In genomic region chr5:392431-392988, GRCh38 we compare ENCODE assay signal across 8 cellular contexts. TPM values are rescaled to one million over a fixed set of nuclear protein-coding genes. Genes with fewer than 3 reads are reported as not detected.
DNase-seq lines count a peak whose midpoint lies in the region; ATAC-seq lines count a peak whose summit lies in the region.

No MANE protein-coding gene starts in this region.

- H3K4me3 Mint-ChIP-seq in CD4-positive, alpha-beta memory T cell, result peak overlapping the region; percentile 67 to 83 (median 81)
- peak overlapping the region; percentile 73 for H3K4me3 Mint-ChIP-seq in activated CD4-positive, alpha-beta T cell treated with anti-CD3 and anti-CD28 coated beads for 36 hours

- H3K4me1 Mint-ChIP-seq in CD4-positive, alpha-beta memory T cell, result peaks cover 14 to 20% (median 17%) of the 10 kb centered on the region in 4 donors
- peaks cover 32% of the 10 kb centered on the region for H3K4me1 Mint-ChIP-seq in activated CD4-positive, alpha-beta T cell treated with anti-CD3 and anti-CD28 coated beads for 36 hours

- CTCF ChIA-PET in CD4-positive, alpha-beta memory T cell (lab: Charles Lee; ENCODE audit: partially characterized antibody), result interaction anchor here (1.0 to 1.1 kb wide), 2 partner anchors 54 to 204 kb away, joined by 3 read pairs; no protein-coding TSS in a partner anchor
- CTCF ChIA-PET in activated CD4-positive, alpha-beta T cell treated with anti-CD3 and anti-CD28 coated beads for 36 hours (lab: Charles Lee), result interaction anchor here (0.7 to 1.5 kb wide), 5 partner anchors 14 to 116 kb away, joined by 3 to 6 read pairs (median 4); no protein-coding TSS in a partner anchor

- POLR2A ChIA-PET in CD4-positive, alpha-beta memory T cell (lab: Charles Lee; ENCODE audit: partially characterized antibody), result interaction anchor here (0.8 to 1.5 kb wide), 2 partner anchors 81 to 121 kb away, joined by 3 to 4 read pairs; partner anchors contain the start of gene PDCD6
- POLR2A ChIA-PET in activated CD4-positive, alpha-beta T cell treated with anti-CD3 and anti-CD28 coated beads for 36 hours (lab: Charles Lee), result interaction anchor here (0.6 to 1.3 kb wide), 4 partner anchors 14 to 76 kb away, joined by 3 to 8 read pairs (median 6); no protein-coding TSS in a partner anchor

- peak; percentile 50 to 70 (median 57) for DNase-seq in CD4-positive, alpha-beta memory T cell
- DNase-seq in activated CD4-positive, alpha-beta T cell treated with anti-CD3 and anti-CD28 coated beads for 36 hours, result peak; percentile 95
- DNase-seq in effector memory CD4-positive, alpha-beta T cell, result peak; percentile 36 to 57 (median 54)
- DNase-seq in stimulated activated CD8-positive, alpha-beta memory T cell treated with anti-CD3 and anti-CD28 coated beads, Interleukin-12 subunit alpha, Interleukin-12 subunit beta, amount 100 ng/mL, for 24 hours (ENCODE audit: extremely low read depth), result peak; percentile 65
- DNase-seq in NCI-H526 (lab: John Stamatoyannopoulos, UW) (no peak), HAP-1 (ENCODE audit: low spot score in 2 of 2) (no peak)

- H3K9me3 Mint-ChIP-seq in CD4-positive, alpha-beta memory T cell, result no peaks in the 10 kb centered on the region
- no peaks in the 10 kb centered on the region for H3K9me3 Mint-ChIP-seq in activated CD4-positive, alpha-beta T cell treated with anti-CD3 and anti-CD28 coated beads for 36 hours (ENCODE audit: low read depth)

- no peaks in the 10 kb centered on the region for H3K27me3 Mint-ChIP-seq in CD4-positive, alpha-beta memory T cell
- H3K27me3 Mint-ChIP-seq in activated CD4-positive, alpha-beta T cell treated with anti-CD3 and anti-CD28 coated beads for 36 hours, result no peaks in the 10 kb centered on the region

- no peaks in the 10 kb centered on the region for H3K27me3 ChIP-seq in CD4-positive, alpha-beta memory T cell (ENCODE audit: insufficient read depth, low read length)
- no peaks in the 10 kb centered on the region for H3K27me3 ChIP-seq in effector memory CD4-positive, alpha-beta T cell (replicated peaks; ENCODE audit: control insufficient read depth, insufficient read depth, low read length, poor library complexity, severe bottlenecking)
- no peaks in the 10 kb centered on the region for H3K27me3 ChIP-seq in HAP-1 (ENCODE audit: low read depth)

- in situ Hi-C loops in HAP-1 (cut with MboI; ENCODE audit: low sequenced_read_pairs), result no loop called here

- peak overlapping the region; percentile 9 to 41 for H3K4me3 ChIP-seq in CD4-positive, alpha-beta memory T cell (ENCODE audit: low read length in 2 of 2)
- H3K4me3 ChIP-seq in effector memory CD4-positive, alpha-beta T cell (ENCODE audit: insufficient read depth, low read depth, low read length, poor library complexity, severe bottlenecking), result peak overlapping the region; percentile 32
- no peak overlapping the region for H3K4me3 ChIP-seq in HAP-1

- no peaks in the 10 kb centered on the region for H3K9me3 ChIP-seq in CD4-positive, alpha-beta memory T cell (ENCODE audit: control insufficient read depth in 1 of 2, low read length in 2 of 2)
- no peaks in the 10 kb centered on the region for H3K9me3 ChIP-seq in effector memory CD4-positive, alpha-beta T cell (ENCODE audit: control insufficient read depth, low read length)
- no peaks in the 10 kb centered on the region for H3K9me3 ChIP-seq in HAP-1

- ATAC-seq in GM19467 (IDR thresholded peaks at IDR 0.05; ENCODE audit: unreplicated experiment) (peak; percentile 90), HG03565 (IDR thresholded peaks at IDR 0.05; ENCODE audit: unreplicated experiment) (peak; percentile 71)
- ATAC-seq in activated CD4-positive, alpha-beta T cell treated with anti-CD3 and anti-CD28 coated beads for 36 hours, result peak; percentile 95

- peaks cover 11% of the 10 kb centered on the region for H3K4me1 ChIP-seq in CD4-positive, alpha-beta memory T cell (ENCODE audit: insufficient read depth, low read length)
- H3K4me1 ChIP-seq in effector memory CD4-positive, alpha-beta T cell (ENCODE audit: control insufficient read depth, insufficient read depth, low read length, poor library complexity, severe bottlenecking), result no peaks in the 10 kb centered on the region
- no peaks in the 10 kb centered on the region for H3K4me1 ChIP-seq in HAP-1

- H3K27ac ChIP-seq in CD4-positive, alpha-beta memory T cell (ENCODE audit: low read depth, low read length), result no peak overlapping the region
- H3K27ac ChIP-seq in effector memory CD4-positive, alpha-beta T cell (ENCODE audit: insufficient read depth, low read length, poor library complexity, severe bottlenecking), result no peak overlapping the region

- H3K36me3 Mint-ChIP-seq in CD4-positive, alpha-beta memory T cell, result no peaks in the 10 kb centered on the region
- peaks cover 10% of the 10 kb centered on the region for H3K36me3 Mint-ChIP-seq in activated CD4-positive, alpha-beta T cell treated with anti-CD3 and anti-CD28 coated beads for 36 hours (ENCODE audit: low read depth)

- no peaks in the 10 kb centered on the region for H3K36me3 ChIP-seq in CD4-positive, alpha-beta memory T cell (ENCODE audit: insufficient read depth, low read length)
- no peaks in the 10 kb centered on the region for H3K36me3 ChIP-seq in effector memory CD4-positive, alpha-beta T cell (ENCODE audit: control insufficient read depth, insufficient read depth, low read length)
- H3K36me3 ChIP-seq in HAP-1 (replicated peaks), result no peaks in the 10 kb centered on the region

- intact Hi-C loops in CD4-positive, alpha-beta memory T cell (cut with micrococcal nuclease), result no loop called here
- intact Hi-C loops in activated CD4-positive, alpha-beta T cell treated with anti-CD3 and anti-CD28 coated beads for 36 hours (cut with DNase I, micrococcal nuclease), result loop anchor here (1.0 to 5.0 kb wide), 5 partner anchors 13 to 121 kb away; partner anchors contain the start of gene PDCD6 (in 1 of the 2)

- peak overlapping the region; percentile 33 to 91 (median 87) for H3K27ac Mint-ChIP-seq in CD4-positive, alpha-beta memory T cell
- peak overlapping the region; percentile 97 for H3K27ac Mint-ChIP-seq in activated CD4-positive, alpha-beta T cell treated with anti-CD3 and anti-CD28 coated beads for 36 hours

RNA-seq across cellular contexts. Expression of gene EXOC3, which starts 50.5 kb away (rescaled TPM):
- total RNA-seq in CD4-positive, alpha-beta memory T cell, result 10 to 100 TPM; 83.0 to 96.1 TPM
- polyA plus RNA-seq in CD4-positive, alpha-beta memory T cell, result 10 to 100 TPM; 32.0 to 42.8 TPM
- 10 to 100 TPM; 49.7 to 62.7 TPM for total RNA-seq in activated CD4-positive, alpha-beta T cell treated with anti-CD3 and anti-CD28 coated beads for 36 hours

Comparison
In these comparisons a context has a peak if more than half of its experiments do, and no peak if none do; other contexts are left out.
1. DNase-seq: peak in CD4-positive, alpha-beta memory T cell (5 of 5), activated CD4-positive, alpha-beta T cell treated with anti-CD3 and anti-CD28 coated beads for 36 hours (single experiment), effector memory CD4-positive, alpha-beta T cell (3 of 3) and stimulated activated CD8-positive, alpha-beta memory T cell treated with anti-CD3 and anti-CD28 coated beads, Interleukin-12 subunit alpha, Interleukin-12 subunit beta, amount 100 ng/mL, for 24 hours (single experiment); none in NCI-H526 (0 of 2) and HAP-1 (0 of 2).
2. Peak in every context shown above with its lines, with median percentiles within 50 percentile points of each other: ATAC-seq.